ENCODE assay signal across 14 cellular contexts in the genomic region with DNA sequence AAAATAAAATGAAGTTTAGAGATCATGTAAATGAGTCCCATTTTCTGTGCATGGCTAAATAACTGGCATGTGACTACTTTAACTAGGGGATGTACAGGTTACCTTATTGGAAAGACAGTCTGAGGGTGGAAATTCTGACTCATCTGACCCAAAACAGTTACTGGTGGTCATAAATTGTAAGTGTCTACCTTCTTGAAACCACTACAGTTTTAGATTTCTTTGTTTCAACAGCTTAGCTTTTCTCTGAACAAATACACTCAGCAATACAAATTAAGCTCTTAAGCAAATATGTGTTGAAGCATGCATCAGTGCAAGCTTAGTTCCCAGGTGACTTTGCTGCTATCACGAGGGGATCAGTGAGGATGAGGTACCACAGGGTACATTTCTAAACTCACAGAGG.
DNase-seq lines count a peak whose midpoint lies in the region; ATAC-seq and TF ChIP-seq lines count a peak whose summit lies in the region.
"Had no signal": no experiment of that assay in that cellular context is flagged by ENCODE, and none has a peak within 500 bp of the region (broad histone marks: within the 10 kb centered on the region; RNA-seq: fewer than 3 reads in every experiment).

No MANE protein-coding gene starts in this region.

- peaks cover 12% of the 10 kb centered on the region for H3K4me1 Mint-ChIP-seq in activated T-helper 1 cell treated with anti-CD3 and anti-CD28 coated beads, Interleukin-12 subunit alpha, Interleukin-12 subunit beta, Interleukin-2, Interleukin-4 antibody, amounts not matched to agents 30 ng/mL and 10 ng/mL and 1 ng/mL, durations not matched to agents 14 hours and 24 hours and 36 hours (ENCODE audit: low read depth)
- H3K4me1 Mint-ChIP-seq in progenitor cell of endocrine pancreas (ENCODE audit: low read depth) = peaks cover 17% of the 10 kb centered on the region

- peak overlapping the region; percentile 62 for H3K27ac Mint-ChIP-seq in activated T-helper 1 cell treated with anti-CD3 and anti-CD28 coated beads, Interleukin-12 subunit alpha, Interleukin-12 subunit beta, Interleukin-2, Interleukin-4 antibody, amounts not matched to agents 30 ng/mL and 10 ng/mL and 1 ng/mL, durations not matched to agents 14 hours and 24 hours and 36 hours
- no peak overlapping the region for H3K27ac Mint-ChIP-seq in progenitor cell of endocrine pancreas

- peak overlapping the region; percentile 35 for H3K4me3 Mint-ChIP-seq in activated T-helper 1 cell treated with anti-CD3 and anti-CD28 coated beads, Interleukin-12 subunit alpha, Interleukin-12 subunit beta, Interleukin-2, Interleukin-4 antibody, amounts not matched to agents 30 ng/mL and 10 ng/mL and 1 ng/mL, durations not matched to agents 14 hours and 24 hours and 36 hours
- H3K4me3 Mint-ChIP-seq in progenitor cell of endocrine pancreas (ENCODE audit: low read depth) = no peak overlapping the region

- no peaks in the 10 kb centered on the region for H3K36me3 Mint-ChIP-seq in activated T-helper 1 cell treated with anti-CD3 and anti-CD28 coated beads, Interleukin-12 subunit alpha, Interleukin-12 subunit beta, Interleukin-2, Interleukin-4 antibody, amounts not matched to agents 30 ng/mL and 10 ng/mL and 1 ng/mL, durations not matched to agents 14 hours and 24 hours and 36 hours (ENCODE audit: low read depth)
- no peaks in the 10 kb centered on the region for H3K36me3 Mint-ChIP-seq in progenitor cell of endocrine pancreas (ENCODE audit: insufficient read depth)

- peak; percentile 78 for ATAC-seq in GM19351 (IDR thresholded peaks at IDR 0.05; ENCODE audit: unreplicated experiment)
- peak; percentile 54 for ATAC-seq in HG03342 (IDR thresholded peaks at IDR 0.05; ENCODE audit: unreplicated experiment)

- peaks cover 9% of the 10 kb centered on the region for H3K4me1 ChIP-seq in left ventricle myocardium inferior

- H3K27me3 ChIP-seq in left ventricle myocardium inferior (ENCODE audit: low read depth) = no peaks in the 10 kb centered on the region
- H3K27me3 ChIP-seq: esophagus muscularis mucosa had no signal

- DNase-seq in DMS79 treated with DMSO at 0.1 percent for 48 hours (lab: John Stamatoyannopoulos, UW) (peak; percentile 2), DMS79 (lab: John Stamatoyannopoulos, UW) (no peak), left ventricle myocardium inferior (no peak), progenitor cell of endocrine pancreas (ENCODE audit: low spot score, unreplicated experiment) (no peak), occipital lobe (lab: John Stamatoyannopoulos, UW) (no peak)
- no peak for DNase-seq in activated T-helper 1 cell treated with anti-CD3 and anti-CD28 coated beads, Interleukin-12 subunit alpha, Interleukin-12 subunit beta, Interleukin-2, Interleukin-4 antibody, amounts not matched to agents 30 ng/mL and 10 ng/mL and 1 ng/mL, durations not matched to agents 14 hours and 24 hours and 36 hours (ENCODE audit: low spot score)
- DNase-seq: activated CD8-positive, alpha-beta memory T cell treated with anti-CD3 and anti-CD28 coated beads, Interleukin-2, amount 50 U/mL, for 4 hours; kidney; NCI-H524; nucleus accumbens; trophoblast cell had no signal

- H3K27me3 Mint-ChIP-seq in activated T-helper 1 cell treated with anti-CD3 and anti-CD28 coated beads, Interleukin-12 subunit alpha, Interleukin-12 subunit beta, Interleukin-2, Interleukin-4 antibody, amounts not matched to agents 30 ng/mL and 10 ng/mL and 1 ng/mL, durations not matched to agents 14 hours and 24 hours and 36 hours (ENCODE audit: insufficient read depth) = no peaks in the 10 kb centered on the region
- peaks cover 2% of the 10 kb centered on the region for H3K27me3 Mint-ChIP-seq in progenitor cell of endocrine pancreas

- H3K9me3 ChIP-seq in left ventricle myocardium inferior (replicated peaks) = no peaks in the 10 kb centered on the region
- H3K9me3 ChIP-seq: esophagus muscularis mucosa had no signal

- intact Hi-C loops in activated T-helper 1 cell treated with anti-CD3 and anti-CD28 coated beads, Interleukin-12 subunit alpha, Interleukin-12 subunit beta, Interleukin-2, Interleukin-4 antibody, amounts not matched to agents 30 ng/mL and 10 ng/mL and 1 ng/mL, durations not matched to agents 14 hours and 24 hours and 36 hours (cut with micrococcal nuclease) = loop anchor here (2.0 to 5.0 kb wide), 2 partner anchors 48 to 79 kb away; a partner anchor contains a TSS
- intact Hi-C loops in left ventricle myocardium inferior (cut with micrococcal nuclease) = no loop called here

- TF ChIP-seq CTCF in left ventricle myocardium inferior (IDR thresholded peaks at IDR 0.05; ENCODE audit: borderline replicate concordance) (no peak), progenitor cell of endocrine pancreas (IDR thresholded peaks at IDR 0.05; ENCODE audit: unreplicated experiment) (no peak)

- H3K27ac ChIP-seq in left ventricle myocardium inferior (replicated peaks) = no peak overlapping the region
- H3K27ac ChIP-seq: esophagus muscularis mucosa had no signal

- H3K4me3 ChIP-seq in left ventricle myocardium inferior = no peak overlapping the region
- H3K4me3 ChIP-seq: esophagus muscularis mucosa had no signal

- no peaks in the 10 kb centered on the region for H3K9me3 Mint-ChIP-seq in activated T-helper 1 cell treated with anti-CD3 and anti-CD28 coated beads, Interleukin-12 subunit alpha, Interleukin-12 subunit beta, Interleukin-2, Interleukin-4 antibody, amounts not matched to agents 30 ng/mL and 10 ng/mL and 1 ng/mL, durations not matched to agents 14 hours and 24 hours and 36 hours
- H3K9me3 Mint-ChIP-seq in progenitor cell of endocrine pancreas (ENCODE audit: low read depth) = no peaks in the 10 kb centered on the region

- H3K36me3 ChIP-seq in left ventricle myocardium inferior = no peaks in the 10 kb centered on the region
- H3K36me3 ChIP-seq: esophagus muscularis mucosa had no signal
